ENCODE assay signal across 14 cellular contexts in the genomic region with DNA sequence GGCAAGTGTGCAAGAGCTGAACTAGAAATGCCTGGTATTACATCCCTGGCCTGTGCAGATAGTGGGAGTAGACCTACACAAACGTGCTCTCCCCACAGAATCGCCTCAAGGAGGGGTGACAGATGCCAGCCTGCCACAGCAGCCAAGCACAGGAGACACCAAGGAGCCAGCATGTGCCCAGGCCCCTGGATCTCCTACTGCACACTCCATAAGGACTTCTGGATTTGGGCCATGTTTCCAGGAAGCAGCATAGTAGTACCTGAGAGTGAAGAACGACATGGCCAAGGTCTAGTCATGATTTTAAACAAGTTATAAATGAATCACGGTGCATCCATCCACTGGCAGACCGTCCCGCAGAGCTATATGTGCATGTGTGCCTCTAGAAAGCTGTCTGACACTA.
"Had no signal": no experiment of that assay in that cellular context is flagged by ENCODE, and none has a peak within 500 bp of the region (broad histone marks: within the 10 kb centered on the region; RNA-seq: fewer than 3 reads in every experiment).

No MANE protein-coding gene starts in this region.

- H3K4me3 ChIP-seq: ascending aorta, gastroesophageal sphincter, lower lobe of right lung, spleen, thoracic aorta had no signal

- DNase-seq: activated CD4-positive, alpha-beta T cell treated with anti-CD3 and anti-CD28 coated beads, Interleukin-2, amount 50 U/mL, for 4 hours; activated naive CD4-positive, alpha-beta T cell treated with anti-CD3 and anti-CD28 coated beads, Interleukin-2, amount 50 U/mL, for 16 hours; activated T-cell treated with anti-CD3 and anti-CD28 coated beads, Interleukin-2, amount 50 U/mL, for 4 hours; cerebellar nuclear complex; effector CD4-positive, alpha-beta T cell; lower lobe of right lung; spleen; stimulated activated CD4-positive, alpha-beta T cell treated with anti-CD3 and anti-CD28 coated beads, Interleukin-4, amount 100 ng/mL, for 4 hours; stimulated activated naive B cell treated with anti-CD40 and anti-IgM and Interleukin-4, amounts not matched to agents 10 μg/mL and 1 μg/mL and 100 μg/mL, for 72 hours had no signal

- H3K4me1 ChIP-seq: ascending aorta, gastroesophageal sphincter, lower lobe of right lung, spleen had no signal

- H3K36me3 Mint-ChIP-seq: natural killer cell treated with Interleukin-12 subunit alpha and Interleukin-12 subunit beta and Interleukin-15 and Interleukin-18, amount 100 ng/mL, for 72 hours; stimulated activated naive B cell treated with anti-CD40 and anti-IgM and Interleukin-4, amounts not matched to agents 10 μg/mL and 1 μg/mL and 100 μg/mL, for 72 hours had no signal

- ATAC-seq: activated T-cell treated with anti-CD3 and anti-CD28 coated beads, Interleukin-2, amount 50 U/mL, for 4 hours; esophagus mucosa; gastroesophageal sphincter; lower lobe of right lung; natural killer cell treated with Interleukin-12 subunit alpha and Interleukin-12 subunit beta and Interleukin-15 and Interleukin-18, amount 100 ng/mL, for 72 hours; stimulated activated naive B cell treated with anti-CD40 and anti-IgM and Interleukin-4, amounts not matched to agents 10 μg/mL and 1 μg/mL and 100 μg/mL, for 72 hours had no signal

- H3K4me3 Mint-ChIP-seq: activated T-cell treated with anti-CD3 and anti-CD28 coated beads, Interleukin-2, amount 50 U/mL, for 4 hours; natural killer cell treated with Interleukin-12 subunit alpha and Interleukin-12 subunit beta and Interleukin-15 and Interleukin-18, amount 100 ng/mL, for 72 hours; stimulated activated naive B cell treated with anti-CD40 and anti-IgM and Interleukin-4, amounts not matched to agents 10 μg/mL and 1 μg/mL and 100 μg/mL, for 72 hours had no signal

- H3K9me3 ChIP-seq: ascending aorta, gastroesophageal sphincter, lower lobe of right lung, spleen, thoracic aorta had no signal

- H3K27ac ChIP-seq: ascending aorta, gastroesophageal sphincter, lower lobe of right lung, spleen, thoracic aorta had no signal

- H3K27me3 ChIP-seq: ascending aorta, gastroesophageal sphincter, spleen had no signal

- H3K9me3 Mint-ChIP-seq: activated T-cell treated with anti-CD3 and anti-CD28 coated beads, Interleukin-2, amount 50 U/mL, for 4 hours; natural killer cell treated with Interleukin-12 subunit alpha and Interleukin-12 subunit beta and Interleukin-15 and Interleukin-18, amount 100 ng/mL, for 72 hours; stimulated activated naive B cell treated with anti-CD40 and anti-IgM and Interleukin-4, amounts not matched to agents 10 μg/mL and 1 μg/mL and 100 μg/mL, for 72 hours had no signal

- H3K27ac Mint-ChIP-seq: natural killer cell treated with Interleukin-12 subunit alpha and Interleukin-12 subunit beta and Interleukin-15 and Interleukin-18, amount 100 ng/mL, for 72 hours; stimulated activated naive B cell treated with anti-CD40 and anti-IgM and Interleukin-4, amounts not matched to agents 10 μg/mL and 1 μg/mL and 100 μg/mL, for 72 hours had no signal

- H3K36me3 ChIP-seq: ascending aorta, gastroesophageal sphincter, lower lobe of right lung, spleen, thoracic aorta had no signal
